7 cellular contexts compared by ENCODE assay signal in the genomic region with DNA sequence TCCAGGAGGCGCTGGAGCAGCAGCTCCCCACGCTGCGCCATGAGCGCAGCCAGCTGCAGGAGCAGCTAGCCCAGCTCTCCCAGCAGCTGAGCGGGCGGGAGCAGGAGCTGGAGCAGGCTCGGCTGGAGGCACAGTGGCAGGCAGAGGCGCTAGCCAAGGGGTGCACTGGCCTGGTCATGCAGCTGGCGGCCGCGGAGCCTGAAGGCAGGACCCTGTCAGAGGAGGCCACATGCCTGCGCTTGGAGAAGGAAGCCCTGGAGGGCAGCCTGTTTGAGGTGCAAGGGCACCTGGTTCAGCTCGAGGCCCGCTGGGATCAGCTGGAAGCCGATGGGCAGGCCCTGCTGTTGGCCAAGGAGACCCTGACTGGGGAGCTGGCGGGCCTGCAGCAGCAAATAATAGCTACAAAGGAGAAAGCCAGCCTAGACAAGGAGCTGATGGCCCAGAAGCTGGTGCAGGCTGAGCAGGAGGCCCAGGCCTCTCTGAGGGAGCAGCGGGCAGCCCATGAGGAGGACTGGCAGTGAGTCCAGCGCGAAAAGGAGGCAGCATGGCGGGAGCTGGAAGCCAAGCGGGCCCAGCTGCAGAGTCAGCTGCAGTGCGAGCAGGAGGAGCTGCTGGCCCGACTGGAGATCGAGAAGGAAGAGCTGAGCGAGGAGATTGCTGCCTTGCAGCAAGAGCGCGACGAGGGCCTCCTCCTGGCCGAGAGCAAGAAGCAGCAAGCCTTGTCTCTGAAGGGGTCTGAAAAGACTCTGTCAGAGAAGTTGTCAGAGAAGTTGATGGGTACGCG. TPM values are rescaled to one million over a fixed set of nuclear protein-coding genes. Genes with fewer than 3 reads are reported as not detected.
"Had no signal": no experiment of that assay in that cellular context is flagged by ENCODE, and none has a peak within 500 bp of the region (broad histone marks: within the 10 kb centered on the region; RNA-seq: fewer than 3 reads in every experiment).

No MANE protein-coding gene starts in this region.

- DNase-seq: GM23248, GOT3, H9, HCEC 1CT, KG1 had no signal

- FAIRE-seq: HepG2 had no signal

- H3K9ac ChIP-seq: GM23248 had no signal

- H3K4me3 ChIP-seq: GM23248 had no signal

- H3K27ac ChIP-seq: GM23248, HL-60 had no signal

- ATAC-seq: HepG2 had no signal

- H2AFZ ChIP-seq: GM23248 had no signal

RNA-seq across cellular contexts. Expression of a gene that starts 13.6 kb away (rescaled TPM):
- total RNA-seq: GM23248, HepG2 had no signal
- polyA plus RNA-seq: GM23248, HepG2 had no signal
